In the genomic region with DNA sequence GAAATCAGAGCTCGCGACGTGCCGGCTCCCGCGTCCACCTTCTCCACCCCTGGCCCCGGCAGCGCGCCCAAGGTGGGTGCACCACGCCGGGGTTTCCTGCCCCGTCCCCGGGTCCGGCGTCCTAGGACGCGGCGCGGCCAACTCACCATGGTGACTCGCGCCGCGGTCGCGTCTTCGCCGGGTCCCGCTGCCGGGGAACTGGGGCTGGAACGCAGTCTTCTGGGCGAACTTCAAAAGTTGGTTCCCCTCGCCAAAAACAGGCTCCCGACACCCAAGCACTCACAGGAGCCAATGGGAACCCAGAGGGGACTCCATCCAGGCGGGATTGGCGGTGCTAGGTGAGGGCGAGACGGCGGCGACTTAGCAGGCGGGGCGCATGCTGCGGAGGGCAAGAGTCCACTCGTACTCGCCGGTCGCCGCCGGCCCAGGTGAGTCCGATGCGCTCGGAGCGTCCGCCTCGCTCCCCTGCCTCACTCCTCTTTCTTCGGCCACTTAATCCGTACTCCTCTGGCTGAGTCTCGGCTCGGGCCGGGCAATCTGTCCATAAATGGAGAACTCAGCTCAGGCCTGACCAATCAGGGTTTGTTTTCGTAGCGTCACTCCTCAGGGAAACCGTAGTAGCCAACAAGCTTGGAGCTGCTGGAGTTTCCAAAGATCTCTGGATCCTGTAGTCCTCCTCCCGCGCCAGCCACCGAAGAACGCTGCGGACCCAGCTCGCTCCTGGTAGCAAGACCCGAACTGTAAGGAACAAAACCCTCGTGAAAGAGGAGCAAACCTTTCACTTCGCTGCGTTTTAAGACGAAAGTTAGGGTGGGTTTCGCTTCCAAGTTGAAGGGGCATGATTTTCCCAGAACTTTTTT, we compare ENCODE assay signal across 8 cellular contexts. TPM values are rescaled to one million over a fixed set of nuclear protein-coding genes. Genes with fewer than 3 reads are reported as not detected.
DNase-seq lines count a peak whose midpoint lies in the region; ATAC-seq and TF ChIP-seq lines count a peak whose summit lies in the region.

A gene (minus strand): TSS at position 520 of the 860 bp plus-strand sequence. CDS start 371 bp downstream, at position 149.

- H3K27me3 ChIP-seq in dorsolateral prefrontal cortex: no peaks in the 10 kb centered on the region

- TF ChIP-seq CTCF in 22Rv1 (IDR thresholded peaks at IDR 0.05) (no peak), GM13976 (IDR thresholded peaks at IDR 0.05; ENCODE audit: borderline replicate concordance, control extremely low read depth, extremely low read depth, insufficient read depth, missing control alignments) (no peak), dorsolateral prefrontal cortex (IDR thresholded peaks at IDR 0.05 in 54 of 56, conservative IDR thresholded peaks at IDR 0.05 in 2 of 56; ENCODE audit: low read depth in 1 of 56, partially characterized antibody in 56 of 56) (peak in 22 of 56 donors; percentile 4 to 55 (median 28))

- peak; percentile 86 for DNase-seq in GM13976 (ENCODE audit: low spot score)
- peak; percentile 63 for DNase-seq in NCI-H2029 treated with DMSO at 0.1 percent for 48 hours (lab: John Stamatoyannopoulos, UW)
- DNase-seq in UCSD-AML1 (lab: John Stamatoyannopoulos, UW; ENCODE audit: unreplicated experiment): peak; percentile 83
- DNase-seq in dorsolateral prefrontal cortex: peak; percentile 64 to 98 (median 94)
- DNase-seq in left colon: peak; percentile 88 to 94
- peak; percentile 45 for DNase-seq in stimulated activated CD4-positive, alpha-beta T cell treated with anti-CD3 and anti-CD28 coated beads, Interleukin-15, amount 100 ng/mL, for 24 hours

- H3K4me3 ChIP-seq in dorsolateral prefrontal cortex: peak within 1 kb of the TSS; percentile 52 to 96 (median 86)

- H3K27ac ChIP-seq in 22Rv1 (peak within 1 kb of the TSS; percentile 92), dorsolateral prefrontal cortex (peak within 1 kb of the TSS; percentile 16 to 98 (median 91))

- intact Hi-C loops in dorsolateral prefrontal cortex (cut with DNase I): loop anchor here (2.0 to 5.0 kb wide), 7 partner anchors 35 to 200 kb away; a partner anchor contains a TSS
- intact Hi-C loops in left colon (cut with DNase I, micrococcal nuclease): no loop called here

- in situ Hi-C loops in GM13976 (cut with MboI; ENCODE audit: low sequenced_read_pairs, unreplicated experiment): no loop called here

- ATAC-seq in HG02938 (IDR thresholded peaks at IDR 0.05; ENCODE audit: unreplicated experiment) (peak; percentile 64), left colon (peak; percentile 83)

RNA-seq across cellular contexts. Expression of the gene that starts here (rescaled TPM):
- total RNA-seq in dorsolateral prefrontal cortex: 100 to 1,000 TPM in 17 of 120 experiments, 10 to 100 TPM in 103; 28.1 to 166 (median 63.9) TPM
- 100 to 1,000 TPM; 331 to 397 TPM for total RNA-seq in left colon

Comparison
In these comparisons a context has a peak if more than half of its experiments do, and no peak if none do; other contexts are left out.
1. Peak in every context shown above with its lines: DNase-seq, ATAC-seq, H3K4me3 ChIP-seq and H3K27ac ChIP-seq.
2. intact Hi-C loops: an anchor here in dorsolateral prefrontal cortex (2.0 to 5.0 kb wide); none called in left colon.